ENCODE assay signal across 20 cellular contexts in the genomic region with DNA sequence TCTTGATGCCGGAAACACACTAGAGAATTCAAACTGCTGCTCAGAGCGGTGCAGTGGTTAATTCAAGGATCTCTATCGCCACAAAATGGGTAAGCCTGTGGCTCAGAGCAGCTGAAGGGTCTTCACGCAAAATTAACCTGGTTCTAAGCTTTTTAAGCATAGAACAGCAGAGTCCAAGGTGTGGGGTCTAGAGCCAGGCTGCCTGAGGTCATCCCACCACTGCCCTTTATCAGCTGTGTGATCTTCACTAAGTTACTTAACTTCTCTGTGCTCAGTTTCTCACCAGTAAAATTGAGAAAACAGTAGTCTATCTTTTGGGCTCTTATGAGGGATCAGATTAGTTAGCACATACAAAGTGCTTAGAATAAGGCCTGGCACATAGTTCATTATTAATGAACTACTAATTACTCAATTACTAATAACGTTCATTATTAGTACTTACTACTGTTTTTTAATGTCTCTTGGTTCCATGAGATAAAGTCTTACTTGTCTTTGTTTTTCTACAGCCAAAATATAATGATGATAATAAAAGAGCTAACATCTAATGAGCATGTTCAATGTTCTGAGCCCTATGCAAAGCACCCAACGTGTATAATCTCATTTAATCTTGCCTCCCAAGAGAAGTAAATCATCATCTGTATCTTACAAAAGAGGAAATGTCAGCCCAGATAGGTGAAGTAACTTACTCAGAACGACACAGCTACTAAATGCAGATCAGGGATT.
A peak's percentile ranks its signal among the peaks of the same experiment; 100 is the strongest.
DNase-seq lines count a peak whose midpoint lies in the region; ATAC-seq and TF ChIP-seq lines count a peak whose summit lies in the region.
"Had no signal": no experiment of that assay in that cellular context is flagged by ENCODE, and none has a peak within 500 bp of the region (broad histone marks: within the 10 kb centered on the region; RNA-seq: fewer than 3 reads in every experiment).

No MANE protein-coding gene starts in this region.

- no peaks in the 10 kb centered on the region for H3K9me3 Mint-ChIP-seq in activated naive CD8-positive, alpha-beta T cell (ENCODE audit: low read depth)
- peaks cover 2% of the 10 kb centered on the region for H3K9me3 Mint-ChIP-seq in activated naive CD8-positive, alpha-beta T cell treated with anti-CD3 and anti-CD28 coated beads for 36 hours
- H3K9me3 Mint-ChIP-seq: naive thymus-derived CD4-positive, alpha-beta T cell had no signal

- H3K27ac Mint-ChIP-seq in activated naive CD8-positive, alpha-beta T cell = peak overlapping the region; percentile 16
- H3K27ac Mint-ChIP-seq in activated naive CD8-positive, alpha-beta T cell treated with anti-CD3 and anti-CD28 coated beads for 36 hours = no peak overlapping the region
- H3K27ac Mint-ChIP-seq: stimulated activated naive CD8-positive, alpha-beta T cell treated with anti-CD3 and anti-CD28 coated beads, Interleukin-15, amount 100 ng/mL, for 72 hours had no signal

- H3K9me3 ChIP-seq in right atrium auricular region = no peaks in the 10 kb centered on the region
- no peaks in the 10 kb centered on the region for H3K9me3 ChIP-seq in tibial artery
- H3K9me3 ChIP-seq: HAP-1, pancreas had no signal

- H3K4me1 ChIP-seq in right atrium auricular region (peaks cover 7 to 50% of the 10 kb centered on the region in 2 donors), tibial artery (peaks cover 0 to 40% (median 31%) of the 10 kb centered on the region in 4 donors)
- H3K4me1 ChIP-seq: pancreas had no signal

- H3K4me1 Mint-ChIP-seq in activated naive CD8-positive, alpha-beta T cell (ENCODE audit: low read depth) = peaks cover 21% of the 10 kb centered on the region
- H3K4me1 Mint-ChIP-seq in activated naive CD8-positive, alpha-beta T cell treated with anti-CD3 and anti-CD28 coated beads for 36 hours = peaks cover 27% of the 10 kb centered on the region

- H3K27me3 Mint-ChIP-seq in activated naive CD8-positive, alpha-beta T cell = no peaks in the 10 kb centered on the region
- no peaks in the 10 kb centered on the region for H3K27me3 Mint-ChIP-seq in activated naive CD8-positive, alpha-beta T cell treated with anti-CD3 and anti-CD28 coated beads for 36 hours
- H3K27me3 Mint-ChIP-seq: naive thymus-derived CD4-positive, alpha-beta T cell; stimulated activated naive CD8-positive, alpha-beta T cell treated with anti-CD3 and anti-CD28 coated beads, Interleukin-15, amount 100 ng/mL, for 72 hours had no signal

- H3K27ac ChIP-seq in right atrium auricular region (peak overlapping the region; percentile 54 to 71), tibial artery (peak overlapping the region; percentile 51 to 61)
- H3K27ac ChIP-seq: pancreas had no signal

- ATAC-seq in left colon = no peak
- ATAC-seq: GM12878; naive thymus-derived CD4-positive, alpha-beta T cell; stimulated activated naive CD8-positive, alpha-beta T cell treated with anti-CD3 and anti-CD28 coated beads, Interleukin-15, amount 100 ng/mL, for 72 hours had no signal

- no peak overlapping the region for H3K4me3 Mint-ChIP-seq in activated naive CD8-positive, alpha-beta T cell
- no peak overlapping the region for H3K4me3 Mint-ChIP-seq in activated naive CD8-positive, alpha-beta T cell treated with anti-CD3 and anti-CD28 coated beads for 36 hours
- H3K4me3 Mint-ChIP-seq: naive thymus-derived CD4-positive, alpha-beta T cell; stimulated activated naive CD8-positive, alpha-beta T cell treated with anti-CD3 and anti-CD28 coated beads, Interleukin-15, amount 100 ng/mL, for 72 hours had no signal

- peaks cover 15% of the 10 kb centered on the region for H3K36me3 ChIP-seq in right atrium auricular region
- H3K36me3 ChIP-seq in tibial artery = peaks cover 0 to 4% (median 0%) of the 10 kb centered on the region in 3 donors
- H3K36me3 ChIP-seq: HAP-1, MG63, pancreas had no signal

- H3K27me3 ChIP-seq in right atrium auricular region = no peaks in the 10 kb centered on the region
- H3K27me3 ChIP-seq in tibial artery = no peaks in the 10 kb centered on the region
- H3K27me3 ChIP-seq: MG63, pancreas had no signal

- no peak for TF ChIP-seq CTCF in right atrium auricular region (IDR thresholded peaks at IDR 0.05)
- TF ChIP-seq CTCF in tibial artery (IDR thresholded peaks at IDR 0.05) = no peak

- no peak for DNase-seq in activated naive CD8-positive, alpha-beta T cell treated with anti-CD3 and anti-CD28 coated beads for 36 hours
- DNase-seq in MV-4-11 (lab: John Stamatoyannopoulos, UW) (peak; percentile 14), right atrium auricular region (ENCODE audit: low spot score) (no peak), tibial artery (no peak), inferior parietal cortex (ENCODE audit: extremely low spot score) (no peak), left colon (no peak), D341Med (ENCODE audit: low spot score) (no peak)
- DNase-seq: activated gamma-delta T cell; DMS53; head of caudate nucleus; naive thymus-derived CD4-positive, alpha-beta T cell; NCI-H1694 treated with DMSO at 0.1 percent for 48 hours; NCI-H345; pancreas; stimulated activated naive CD8-positive, alpha-beta T cell treated with anti-CD3 and anti-CD28 coated beads, Interleukin-15, amount 100 ng/mL, for 72 hours; T1000 had no signal

- H3K4me3 ChIP-seq in right atrium auricular region (no peak overlapping the region), tibial artery (no peak overlapping the region)
- H3K4me3 ChIP-seq: GM12878, HAP-1, MG63, pancreas had no signal

- peaks cover 33% of the 10 kb centered on the region for H3K36me3 Mint-ChIP-seq in activated naive CD8-positive, alpha-beta T cell
- H3K36me3 Mint-ChIP-seq in activated naive CD8-positive, alpha-beta T cell treated with anti-CD3 and anti-CD28 coated beads for 36 hours = peaks cover 54% of the 10 kb centered on the region

- intact Hi-C loops in tibial artery (cut with DNase I; ENCODE audit: low total_unique reads) = loop anchor here (10.0 kb wide), 1 partner anchor 495 kb away; the partner anchor contains the start of genes DPM1 and MOCS3
- intact Hi-C loops in left colon (cut with DNase I, micrococcal nuclease) = no loop called here
